Comparison of ENCODE assay signal across 1 cellular context in genomic region chr12:76763746-76764675, GRCh38.
TF ChIP-seq lines count a peak whose summit lies in the region.

Gene ZDHHC17, plus strand, starts transcription at chr12:76764115. Its CDS starts 122 bp downstream, at chr12:76764237.

TF ChIP-seq in GM12878, 131 proteins besides CTCF, POLR2A, EP300 and RAD21 (continued from another document):
- TF ChIP-seq, protein P1, sequence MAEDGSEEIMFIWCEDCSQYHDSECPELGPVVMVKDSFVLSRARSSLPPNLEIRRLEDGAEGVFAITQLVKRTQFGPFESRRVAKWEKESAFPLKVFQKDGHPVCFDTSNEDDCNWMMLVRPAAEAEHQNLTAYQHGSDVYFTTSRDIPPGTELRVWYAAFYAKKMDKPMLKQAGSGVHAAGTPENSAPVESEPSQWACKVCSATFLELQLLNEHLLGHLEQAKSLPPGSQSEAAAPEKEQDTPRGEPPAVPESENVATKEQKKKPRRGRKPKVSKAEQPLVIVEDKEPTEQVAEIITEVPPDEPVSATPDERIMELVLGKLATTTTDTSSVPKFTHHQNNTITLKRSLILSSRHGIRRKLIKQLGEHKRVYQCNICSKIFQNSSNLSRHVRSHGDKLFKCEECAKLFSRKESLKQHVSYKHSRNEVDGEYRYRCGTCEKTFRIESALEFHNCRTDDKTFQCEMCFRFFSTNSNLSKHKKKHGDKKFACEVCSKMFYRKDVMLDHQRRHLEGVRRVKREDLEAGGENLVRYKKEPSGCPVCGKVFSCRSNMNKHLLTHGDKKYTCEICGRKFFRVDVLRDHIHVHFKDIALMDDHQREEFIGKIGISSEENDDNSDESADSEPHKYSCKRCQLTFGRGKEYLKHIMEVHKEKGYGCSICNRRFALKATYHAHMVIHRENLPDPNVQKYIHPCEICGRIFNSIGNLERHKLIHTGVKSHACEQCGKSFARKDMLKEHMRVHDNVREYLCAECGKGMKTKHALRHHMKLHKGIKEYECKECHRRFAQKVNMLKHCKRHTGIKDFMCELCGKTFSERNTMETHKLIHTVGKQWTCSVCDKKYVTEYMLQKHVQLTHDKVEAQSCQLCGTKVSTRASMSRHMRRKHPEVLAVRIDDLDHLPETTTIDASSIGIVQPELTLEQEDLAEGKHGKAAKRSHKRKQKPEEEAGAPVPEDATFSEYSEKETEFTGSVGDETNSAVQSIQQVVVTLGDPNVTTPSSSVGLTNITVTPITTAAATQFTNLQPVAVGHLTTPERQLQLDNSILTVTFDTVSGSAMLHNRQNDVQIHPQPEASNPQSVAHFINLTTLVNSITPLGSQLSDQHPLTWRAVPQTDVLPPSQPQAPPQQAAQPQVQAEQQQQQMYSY (CRISPR knock-in tag; IDR thresholded peaks at IDR 0.05) = no peak
- TF ChIP-seq BCLAF1 (IDR thresholded peaks at IDR 0.05) (no peak), ZBED1 (IDR thresholded peaks at IDR 0.05; ENCODE audit: borderline replicate concordance) (0 out of 2 replicates have a peak, but pooled peaks have one; percentile 51), CHD2 (IDR thresholded peaks at IDR 0.05; ENCODE audit: borderline replicate concordance, low read depth, low read length) (peak; percentile 12; the same call in 1 of the 2 replicates), EED (IDR thresholded peaks at IDR 0.05; ENCODE audit: low read depth) (peak; percentile 12; the same call in 1 of the 2 replicates)
- TF ChIP-seq, protein P2, sequence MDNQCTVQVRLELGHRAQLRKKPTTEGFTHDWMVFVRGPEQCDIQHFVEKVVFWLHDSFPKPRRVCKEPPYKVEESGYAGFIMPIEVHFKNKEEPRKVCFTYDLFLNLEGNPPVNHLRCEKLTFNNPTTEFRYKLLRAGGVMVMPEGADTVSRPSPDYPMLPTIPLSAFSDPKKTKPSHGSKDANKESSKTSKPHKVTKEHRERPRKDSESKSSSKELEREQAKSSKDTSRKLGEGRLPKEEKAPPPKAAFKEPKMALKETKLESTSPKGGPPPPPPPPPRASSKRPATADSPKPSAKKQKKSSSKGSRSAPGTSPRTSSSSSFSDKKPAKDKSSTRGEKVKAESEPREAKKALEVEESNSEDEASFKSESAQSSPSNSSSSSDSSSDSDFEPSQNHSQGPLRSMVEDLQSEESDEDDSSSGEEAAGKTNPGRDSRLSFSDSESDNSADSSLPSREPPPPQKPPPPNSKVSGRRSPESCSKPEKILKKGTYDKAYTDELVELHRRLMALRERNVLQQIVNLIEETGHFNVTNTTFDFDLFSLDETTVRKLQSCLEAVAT (IDR thresholded peaks at IDR 0.05) = peak; percentile 59
